ENCODE assay signal across 29 cellular contexts in genomic region chr16:1653023-1653422, GRCh38.
"Had no signal": no experiment of that assay in that cellular context is flagged by ENCODE, and none has a peak within 500 bp of the region (broad histone marks: within the 10 kb centered on the region; RNA-seq: fewer than 3 reads in every experiment).

No MANE protein-coding gene starts in this region.

- H3K9me3 Mint-ChIP-seq: dendritic cell treated with granulocyte-macrophage colony-stimulating factor and Interleukin-4, amounts not matched to agents 40 ng/mL and 50 ng/mL, for 4 days; effector memory CD8-positive, alpha-beta T cell; endodermal cell had no signal

- H3K27me3 Mint-ChIP-seq: dendritic cell treated with granulocyte-macrophage colony-stimulating factor and Interleukin-4, amounts not matched to agents 40 ng/mL and 50 ng/mL, for 4 days; effector memory CD8-positive, alpha-beta T cell had no signal

- H3K27ac ChIP-seq: colonic mucosa, coronary artery, dorsolateral prefrontal cortex, epithelial cell of prostate, esophagus muscularis mucosa, esophagus squamous epithelium, foreskin keratinocyte, gastrocnemius medialis, gastroesophageal sphincter, heart left ventricle, heart right ventricle had no signal

- H3K4me3 Mint-ChIP-seq: dendritic cell treated with granulocyte-macrophage colony-stimulating factor and Interleukin-4, amounts not matched to agents 40 ng/mL and 50 ng/mL, for 4 days; effector memory CD8-positive, alpha-beta T cell; endodermal cell had no signal

- H3K4me3 ChIP-seq: colonic mucosa, coronary artery, dorsolateral prefrontal cortex, esophagus muscularis mucosa, esophagus squamous epithelium, gastrocnemius medialis, gastroesophageal sphincter, heart left ventricle, heart right ventricle had no signal

- H3K4me1 Mint-ChIP-seq: endodermal cell had no signal

- FAIRE-seq: colon, endometrium, endothelial cell of umbilical vein, frontal cortex had no signal

- ATAC-seq: effector memory CD8-positive, alpha-beta T cell; esophagus mucosa; foreskin keratinocyte; gastrocnemius medialis; gastroesophageal sphincter; heart left ventricle had no signal

- H3K27me3 ChIP-seq: colonic mucosa, dorsolateral prefrontal cortex, esophagus muscularis mucosa, esophagus squamous epithelium, foreskin keratinocyte, gastrocnemius medialis, gastroesophageal sphincter, heart left ventricle, heart right ventricle had no signal

- H3K9me3 ChIP-seq: colonic mucosa, esophagus muscularis mucosa, esophagus squamous epithelium, gastrocnemius medialis, gastroesophageal sphincter, heart left ventricle, heart right ventricle had no signal

- H3K27ac Mint-ChIP-seq: dendritic cell treated with granulocyte-macrophage colony-stimulating factor and Interleukin-4, amounts not matched to agents 40 ng/mL and 50 ng/mL, for 4 days; endodermal cell had no signal

- H3K4me1 ChIP-seq: colonic mucosa, foreskin keratinocyte, gastrocnemius medialis, gastroesophageal sphincter had no signal

- DNase-seq: colonic mucosa; cortex of kidney; dermis blood vessel endothelial cell; dorsolateral prefrontal cortex; effector CD4-positive, alpha-beta T cell; effector CD8-positive, alpha-beta T cell; effector memory CD4-positive, alpha-beta T cell; effector memory CD8-positive, alpha-beta T cell; endodermal cell; erythroblast; esophagus squamous epithelium; foreskin fibroblast; foreskin keratinocyte; foreskin melanocyte; gastrocnemius medialis; glutamatergic neuron; head of caudate nucleus; heart left ventricle; heart right ventricle had no signal
